In the genomic region with DNA sequence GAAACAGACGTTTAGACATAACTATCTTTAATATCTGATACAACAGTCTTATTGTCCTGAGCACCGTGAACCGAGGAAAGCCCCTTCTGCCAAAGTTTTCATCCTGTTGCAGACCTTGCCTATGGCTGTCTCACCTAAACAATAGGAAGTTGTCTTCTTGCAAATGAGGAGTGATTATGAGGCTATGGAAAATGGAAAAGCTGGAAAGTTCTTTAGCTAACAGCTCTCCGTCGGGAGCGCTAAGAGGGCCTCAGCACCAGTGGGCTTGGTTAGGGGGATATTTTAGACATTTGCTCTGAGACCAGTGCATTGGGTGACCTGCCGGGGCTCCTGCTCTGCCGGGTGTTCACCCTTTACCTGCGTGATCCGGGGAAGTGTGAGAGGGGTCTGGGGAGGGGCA, we compare ENCODE assay signal across 14 cellular contexts.
DNase-seq lines count a peak whose midpoint lies in the region; ATAC-seq and TF ChIP-seq lines count a peak whose summit lies in the region.
"Had no signal": no experiment of that assay in that cellular context is flagged by ENCODE, and none has a peak within 500 bp of the region (broad histone marks: within the 10 kb centered on the region; RNA-seq: fewer than 3 reads in every experiment).

No MANE protein-coding gene starts in this region.

- no peak overlapping the region for H2AFZ ChIP-seq in SU-DHL-6 (ENCODE audit: low read depth, low read length, severe bottlenecking)

- H3K36me3 ChIP-seq in SU-DHL-6 (ENCODE audit: low read length) (peaks cover 14% of the 10 kb centered on the region; the same call in 1 of the 2 replicates), tibial artery (no peaks in the 10 kb centered on the region)
- H3K36me3 ChIP-seq: upper lobe of left lung had no signal

- H3F3A ChIP-seq in SU-DHL-6 (ENCODE audit: insufficient read depth) = peaks cover 29% of the 10 kb centered on the region

- H3K9me3 Mint-ChIP-seq in stimulated activated naive CD8-positive, alpha-beta T cell treated with anti-CD3 and anti-CD28 coated beads, Interleukin-15, Interleukin-2, amounts not matched to agents 100 ng/mL and 50 ng/mL, for 24 hours = no peaks in the 10 kb centered on the region
- no peaks in the 10 kb centered on the region for H3K9me3 Mint-ChIP-seq in effector memory CD8-positive, alpha-beta T cell

- H3K9ac ChIP-seq in SU-DHL-6 (ENCODE audit: low read length) = no peak overlapping the region

- peak overlapping the region; percentile 98 for H3K27ac Mint-ChIP-seq in stimulated activated naive CD8-positive, alpha-beta T cell treated with anti-CD3 and anti-CD28 coated beads, Interleukin-15, Interleukin-2, amounts not matched to agents 100 ng/mL and 50 ng/mL, for 24 hours
- H3K27ac Mint-ChIP-seq in effector memory CD8-positive, alpha-beta T cell = peak overlapping the region; percentile 68 to 92

- H3K27me3 Mint-ChIP-seq in stimulated activated naive CD8-positive, alpha-beta T cell treated with anti-CD3 and anti-CD28 coated beads, Interleukin-15, Interleukin-2, amounts not matched to agents 100 ng/mL and 50 ng/mL, for 24 hours = no peaks in the 10 kb centered on the region
- no peaks in the 10 kb centered on the region for H3K27me3 Mint-ChIP-seq in effector memory CD8-positive, alpha-beta T cell

- peaks cover 0 to 95% (median 57%) of the 10 kb centered on the region in 4 donors for H3K4me1 ChIP-seq in tibial artery

- H3K79me2 ChIP-seq in SU-DHL-6 (ENCODE audit: insufficient read depth, low read length) = peaks cover 99% of the 10 kb centered on the region

- intact Hi-C loops in tibial artery (cut with DNase I; ENCODE audit: low total_unique reads) = no loop called here

- TF ChIP-seq CTCF in SU-DHL-6 (IDR thresholded peaks at IDR 0.05; ENCODE audit: insufficient read depth, low read length, poor library complexity, severe bottlenecking) = no peak
- no peak for TF ChIP-seq CTCF in tibial artery (IDR thresholded peaks at IDR 0.05)
- no peak for TF ChIP-seq CTCF in foreskin fibroblast (IDR thresholded peaks at IDR 0.05; ENCODE audit: low read depth, low read length)

- no peak for DNase-seq in stimulated activated naive CD8-positive, alpha-beta T cell treated with anti-CD3 and anti-CD28 coated beads, Interleukin-15, Interleukin-2, amounts not matched to agents 100 U/mL and 50 U/mL, for 24 hours
- no peak for DNase-seq in effector memory CD8-positive, alpha-beta T cell
- no peak for DNase-seq in tibial artery
- DNase-seq in foreskin fibroblast = no peak
- DNase-seq in C1 segment of cervical spinal cord (lab: John Stamatoyannopoulos, UW) = no peak
- DNase-seq: amygdala, head of caudate nucleus, NCI-H510A, retina, T-helper 9 cell, upper lobe of left lung had no signal

- peaks cover 98% of the 10 kb centered on the region for H3K4me1 Mint-ChIP-seq in stimulated activated naive CD8-positive, alpha-beta T cell treated with anti-CD3 and anti-CD28 coated beads, Interleukin-15, Interleukin-2, amounts not matched to agents 100 ng/mL and 50 ng/mL, for 24 hours (ENCODE audit: low read depth)
- peaks cover 63 to 74% of the 10 kb centered on the region in 2 donors for H3K4me1 Mint-ChIP-seq in effector memory CD8-positive, alpha-beta T cell (ENCODE audit: low read depth in 2 of 2)

- H3K27ac ChIP-seq in SU-DHL-6 (ENCODE audit: low read depth, low read length) = peak overlapping the region; percentile 13; the same call in 1 of the 2 replicates
- peak overlapping the region; percentile 78 to 85 for H3K27ac ChIP-seq in tibial artery
- H3K27ac ChIP-seq: upper lobe of left lung had no signal

- H4K20me1 ChIP-seq in SU-DHL-6 (ENCODE audit: low read depth, low read length) = peaks cover 50% of the 10 kb centered on the region

- peak overlapping the region; percentile 4 for H3K4me2 ChIP-seq in SU-DHL-6 (ENCODE audit: low read depth, low read length, poor library complexity, severe bottlenecking)

- H3K4me3 Mint-ChIP-seq in stimulated activated naive CD8-positive, alpha-beta T cell treated with anti-CD3 and anti-CD28 coated beads, Interleukin-15, Interleukin-2, amounts not matched to agents 100 ng/mL and 50 ng/mL, for 24 hours = peak overlapping the region; percentile 28
- peak overlapping the region in 1 of 2 donors; percentile 49 for H3K4me3 Mint-ChIP-seq in effector memory CD8-positive, alpha-beta T cell

- H3K9me3 ChIP-seq in SU-DHL-6 (ENCODE audit: insufficient read depth, low read length) (no peaks in the 10 kb centered on the region), tibial artery (no peaks in the 10 kb centered on the region)
- H3K9me3 ChIP-seq: upper lobe of left lung had no signal

- no peak for ATAC-seq in stimulated activated naive CD8-positive, alpha-beta T cell treated with anti-CD3 and anti-CD28 coated beads, Interleukin-15, Interleukin-2, amounts not matched to agents 100 U/mL and 50 U/mL, for 24 hours
- no peak for ATAC-seq in effector memory CD8-positive, alpha-beta T cell (replicated peaks)
- no peak for ATAC-seq in HG02678 (IDR thresholded peaks at IDR 0.05; ENCODE audit: unreplicated experiment)

- H3K36me3 Mint-ChIP-seq in stimulated activated naive CD8-positive, alpha-beta T cell treated with anti-CD3 and anti-CD28 coated beads, Interleukin-15, Interleukin-2, amounts not matched to agents 100 ng/mL and 50 ng/mL, for 24 hours (ENCODE audit: low read depth) = peaks cover 32% of the 10 kb centered on the region
- peaks cover 18% of the 10 kb centered on the region for H3K36me3 Mint-ChIP-seq in effector memory CD8-positive, alpha-beta T cell (ENCODE audit: insufficient read depth)

- H3K27me3 ChIP-seq in SU-DHL-6 (ENCODE audit: low read length) = no peaks in the 10 kb centered on the region
- no peaks in the 10 kb centered on the region for H3K27me3 ChIP-seq in tibial artery
- H3K27me3 ChIP-seq: upper lobe of left lung had no signal

- H3K9me2 ChIP-seq in SU-DHL-6 (replicated peaks; ENCODE audit: insufficient read depth, low read length) = no peaks in the 10 kb centered on the region

- H3K4me3 ChIP-seq in SU-DHL-6 (ENCODE audit: insufficient read depth, low read length, poor library complexity, severe bottlenecking) (no peak overlapping the region), tibial artery (no peak overlapping the region), foreskin fibroblast (ENCODE audit: low read depth in 1 of 2, low read length in 2 of 2) (no peak overlapping the region)
- H3K4me3 ChIP-seq: upper lobe of left lung had no signal
